In genomic region chr7:20030915-20031362, GRCh38 we compare ENCODE assay signal across 8 cellular contexts.
DNase-seq lines count a peak whose midpoint lies in the region; ATAC-seq and TF ChIP-seq lines count a peak whose summit lies in the region.

No MANE protein-coding gene starts in this region.

- H3K4me3 ChIP-seq in OCI-LY3 (ENCODE audit: low read length) = peak overlapping the region; percentile 64

- H3K36me3 ChIP-seq in OCI-LY3 (replicated peaks; ENCODE audit: low read depth, low read length) = no peaks in the 10 kb centered on the region

- intact Hi-C loops in head of caudate nucleus (cut with DNase I) = no loop called here

- ATAC-seq in GM19025 (IDR thresholded peaks at IDR 0.05; ENCODE audit: low read depth, unreplicated experiment) = peak; percentile 39
- peak; percentile 47 for ATAC-seq in HG02840 (IDR thresholded peaks at IDR 0.05; ENCODE audit: low FRiP score, unreplicated experiment)

- H3K9ac ChIP-seq in OCI-LY3 (ENCODE audit: low read length) = peak overlapping the region; percentile 67; the same call in 1 of the 2 replicates

- H3K27ac ChIP-seq in OCI-LY3 (ENCODE audit: low read length) = peak overlapping the region; percentile 98

- H3K27me3 ChIP-seq in OCI-LY3 (ENCODE audit: low read depth, low read length) = no peaks in the 10 kb centered on the region

- no peaks in the 10 kb centered on the region for H4K20me1 ChIP-seq in OCI-LY3 (ENCODE audit: insufficient read depth, low read length)

- no peak overlapping the region for H2AFZ ChIP-seq in OCI-LY3 (ENCODE audit: low read depth, low read length)

- peaks cover 49% of the 10 kb centered on the region for H3K4me1 ChIP-seq in OCI-LY3 (ENCODE audit: low read length)

- H3K4me2 ChIP-seq in OCI-LY3 (ENCODE audit: low read length) = peak overlapping the region; percentile 88

- no peaks in the 10 kb centered on the region for H3K9me3 ChIP-seq in OCI-LY3 (ENCODE audit: insufficient read depth, low read length)

- no peak for TF ChIP-seq CTCF in OCI-LY3 (IDR thresholded peaks at IDR 0.05; ENCODE audit: low read depth, low read length)

- DNase-seq in renal cortical epithelial cell (ENCODE audit: low read depth) = peak; percentile 23
- DNase-seq in HK-2 (ENCODE audit: unreplicated experiment) = no peak
- DNase-seq in head of caudate nucleus = no peak
- no peak for DNase-seq in stimulated activated CD4-positive, alpha-beta T cell treated with anti-CD3 and anti-CD28 coated beads, Interleukin-4, amount 100 ng/mL, for 4 hours
- no peak for DNase-seq in HUDEP-2 (lab: John Stamatoyannopoulos, UW; ENCODE audit: unreplicated experiment in 76 of 76)

- H3K79me2 ChIP-seq in OCI-LY3 (ENCODE audit: low read length) = no peaks in the 10 kb centered on the region
